ENCODE assay signal across 1 cellular context in genomic region chr22:36506637-36507517, GRCh38.
TF ChIP-seq lines count a peak whose summit lies in the region.

FOXRED2 (minus strand) TSS chr22:36507040; CDS start chr22:36506422, 618 bp downstream.

TF ChIP-seq in IMR-90, 13 proteins besides CTCF, POLR2A, EP300 and RAD21 (continued from another document):
- peak; percentile 97 for TF ChIP-seq USF2 (IDR thresholded peaks at IDR 0.05; ENCODE audit: low read depth, low read length)
- TF ChIP-seq MXI1 (IDR thresholded peaks at IDR 0.05; ENCODE audit: borderline replicate concordance, low read depth, low read length): 0 out of 2 replicates have a peak, but pooled peaks have one; percentile 15
- no peak for TF ChIP-seq MAFK (IDR thresholded peaks at IDR 0.05; ENCODE audit: low read depth, low read length)
- TF ChIP-seq CHD1 (IDR thresholded peaks at IDR 0.05; ENCODE audit: low read depth, low read length): no peak
- no peak for TF ChIP-seq CEBPB (IDR thresholded peaks at IDR 0.05; ENCODE audit: low read depth, low read length)
